18 cellular contexts compared by ENCODE assay signal in the genomic region with DNA sequence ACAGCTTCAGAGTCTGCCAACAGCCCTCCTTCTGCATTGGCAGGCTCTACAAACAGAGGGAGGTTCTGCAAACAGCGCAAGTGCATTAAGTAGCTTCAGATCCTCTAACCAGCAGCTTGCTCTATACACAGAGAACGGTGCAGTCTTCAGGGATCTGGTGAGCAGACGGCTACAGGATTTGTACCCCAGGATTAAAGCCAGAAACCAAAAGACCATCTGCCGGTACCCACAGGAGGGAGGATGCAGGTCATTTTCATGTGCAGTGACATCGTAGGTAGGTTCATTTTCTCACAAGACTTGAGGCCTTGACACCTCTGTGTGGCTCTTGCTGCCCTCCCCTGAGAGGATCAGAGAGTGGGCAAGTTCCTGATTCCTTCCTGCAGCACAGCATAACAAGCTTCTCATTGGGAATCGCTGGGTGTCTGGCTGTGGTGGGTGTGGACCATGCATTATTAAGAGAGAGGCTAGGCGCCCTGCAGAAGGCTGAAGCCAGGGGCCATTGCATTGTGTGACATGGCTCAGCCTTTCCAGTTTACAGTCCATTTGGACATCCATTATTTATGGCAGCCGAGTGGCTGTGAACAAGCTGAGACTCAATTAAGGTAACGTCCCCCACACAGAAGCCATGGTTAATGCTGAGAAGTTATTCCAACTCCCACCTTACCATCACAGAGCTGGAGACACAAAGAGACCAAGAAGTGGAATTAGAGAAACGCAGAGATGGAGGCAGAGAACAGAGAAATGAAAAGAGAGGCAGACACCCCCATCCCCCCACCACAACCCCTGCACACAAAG.
DNase-seq lines count a peak whose midpoint lies in the region; ATAC-seq, FAIRE-seq and TF ChIP-seq lines count a peak whose summit lies in the region.
"Had no signal": no experiment of that assay in that cellular context is flagged by ENCODE, and none has a peak within 500 bp of the region (broad histone marks: within the 10 kb centered on the region; RNA-seq: fewer than 3 reads in every experiment).

No MANE protein-coding gene starts in this region.

- H3K4me3 ChIP-seq in H1 (ENCODE audit: extremely low read depth in 1 of 4, insufficient read depth in 2 of 4, low read depth in 3 of 4, low read length in 4 of 4) = no peak overlapping the region
- H3K4me3 ChIP-seq: SJSA1 had no signal

- no peaks in the 10 kb centered on the region for H3K4me1 Mint-ChIP-seq in activated T-cell treated with anti-CD3 and anti-CD28 coated beads, Interleukin-2, amount 50 U/mL, for 24 hours (ENCODE audit: low read depth)
- no peaks in the 10 kb centered on the region for H3K4me1 Mint-ChIP-seq in activated T-cell treated with anti-CD3 and anti-CD28 coated beads, Interleukin-2, amount 50 U/mL, for 72 hours (ENCODE audit: low read depth)
- H3K4me1 Mint-ChIP-seq: B cell had no signal

- CTCF ChIA-PET in H1 (lab: Charles Lee; ENCODE audit: partially characterized antibody) = interaction anchor here (0.6 to 3.9 kb wide), 11 partner anchors 9 to 515 kb away, joined by 3 to 17 read pairs (median 4); no protein-coding TSS in a partner anchor
- CTCF ChIA-PET in HEK293T (lab: Yijun Ruan, JAX) = interaction anchor here (0.5 to 1.1 kb wide), 3 partner anchors 9 to 414 kb away, joined by 3 to 4 read pairs (median 3); no protein-coding TSS in a partner anchor

- H4K91ac ChIP-seq in H1 (replicated peaks; ENCODE audit: insufficient read length, low read length) = no peak overlapping the region

- H3K56ac ChIP-seq in H1 (replicated peaks; ENCODE audit: insufficient read length, low read depth, low read length) = no peak overlapping the region

- no peak overlapping the region for H4K8ac ChIP-seq in H1 (ENCODE audit: extremely low read depth, insufficient read depth, low read length)

- TF ChIP-seq EP300 in H1 (IDR thresholded peaks at IDR 0.05; ENCODE audit: borderline replicate concordance in 1 of 2, low read depth in 2 of 2, low read length in 2 of 2) = no peak

- peaks cover 10% of the 10 kb centered on the region for H3K27me3 Mint-ChIP-seq in activated T-cell treated with anti-CD3 and anti-CD28 coated beads, Interleukin-2, amount 50 U/mL, for 24 hours
- H3K27me3 Mint-ChIP-seq in activated T-cell treated with anti-CD3 and anti-CD28 coated beads, Interleukin-2, amount 50 U/mL, for 72 hours (ENCODE audit: low read depth) = peaks cover 24% of the 10 kb centered on the region

- H3K23ac ChIP-seq in H1 (ENCODE audit: insufficient read length) = no peak overlapping the region

- no peaks in the 10 kb centered on the region for H3K9me3 ChIP-seq in H1 (ENCODE audit: insufficient read depth in 2 of 2, low read depth in 1 of 2, low read length in 1 of 2)
- H3K9me3 ChIP-seq: SJSA1 had no signal

- no peak overlapping the region for H3K4me2 ChIP-seq in H1 (ENCODE audit: insufficient read depth in 1 of 2, low read depth in 2 of 2, low read length in 2 of 2)

- no peaks in the 10 kb centered on the region for H3K36me3 ChIP-seq in H1 (ENCODE audit: control insufficient read depth in 2 of 4, insufficient read depth in 4 of 4, low read length in 3 of 4)
- H3K36me3 ChIP-seq: SJSA1 had no signal

- H2BK15ac ChIP-seq in H1 (ENCODE audit: low read length) = peak overlapping the region; percentile 61; the same call in 1 of the 2 replicates

- H3K14ac ChIP-seq in H1 (ENCODE audit: insufficient read length) = no peak overlapping the region

- no peak overlapping the region for H3K4me3 Mint-ChIP-seq in activated T-cell treated with anti-CD3 and anti-CD28 coated beads, Interleukin-2, amount 50 U/mL, for 24 hours
- no peak overlapping the region for H3K4me3 Mint-ChIP-seq in activated T-cell treated with anti-CD3 and anti-CD28 coated beads, Interleukin-2, amount 50 U/mL, for 72 hours
- H3K4me3 Mint-ChIP-seq: B cell; HFFc6; T-helper 1 cell treated with Interleukin-12 subunit alpha and Interleukin-12 subunit beta and Interleukin-4 antibody, amounts not matched to agents 30 μg/mL and 1 μg/mL, for 36 hours had no signal

- H3K18ac ChIP-seq in H1 (ENCODE audit: extremely low read depth, low read length) = no peak overlapping the region

- no peak overlapping the region for H4K5ac ChIP-seq in H1 (ENCODE audit: insufficient read length, low read depth, low read length)

- no peak overlapping the region for H3K9ac ChIP-seq in H1 (replicated peaks in 1 of 4; ENCODE audit: extremely low read depth in 1 of 4, low read depth in 3 of 4, low read length in 3 of 4)

- peak overlapping the region; percentile 68; the same call in 1 of the 2 replicates for H2BK20ac ChIP-seq in H1 (ENCODE audit: low read length)

- peaks cover 1 to 20% (median 10%) of the 10 kb centered on the region in 4 experiments; a peak in 5 of 7 replicates for H3K4me1 ChIP-seq in H1 (replicated peaks in 1 of 4; ENCODE audit: control insufficient read depth in 3 of 4, insufficient read depth in 4 of 4, low read length in 3 of 4)
- H3K4me1 ChIP-seq: SJSA1 had no signal

- H2BK5ac ChIP-seq in H1 (ENCODE audit: low read depth, low read length) = no peak overlapping the region

- H3K27me3 ChIP-seq in H1 (replicated peaks in 1 of 4; ENCODE audit: control insufficient read depth in 3 of 4, extremely low read depth in 1 of 4, insufficient read depth in 3 of 4, low read length in 3 of 4) = no peaks in the 10 kb centered on the region; a peak in 1 of 7 replicates
- H3K27me3 ChIP-seq: SJSA1 had no signal

- no peaks in the 10 kb centered on the region for H3K79me1 ChIP-seq in H1 (ENCODE audit: low read depth, low read length)

- no peak overlapping the region for H3K4ac ChIP-seq in H1 (replicated peaks; ENCODE audit: insufficient read length, low read depth, low read length)

- H3K36me3 Mint-ChIP-seq in activated T-cell treated with anti-CD3 and anti-CD28 coated beads, Interleukin-2, amount 50 U/mL, for 24 hours (ENCODE audit: low read depth) = no peaks in the 10 kb centered on the region
- no peaks in the 10 kb centered on the region for H3K36me3 Mint-ChIP-seq in activated T-cell treated with anti-CD3 and anti-CD28 coated beads, Interleukin-2, amount 50 U/mL, for 72 hours (ENCODE audit: insufficient read depth in 2 of 2)

- H3K27ac ChIP-seq in H1 (ENCODE audit: low read depth, low read length) = no peak overlapping the region
- H3K27ac ChIP-seq: SJSA1 had no signal

- DNase-seq in activated T-cell treated with anti-CD3 and anti-CD28 coated beads, Interleukin-2, amount 50 U/mL, for 24 hours = peak; percentile 6
- DNase-seq in activated T-cell treated with anti-CD3 and anti-CD28 coated beads, Interleukin-2, amount 50 U/mL, for 72 hours = no peak
- DNase-seq in NCI-H82 (lab: John Stamatoyannopoulos, UW) (peak; percentile 96), H1 (ENCODE audit: low read depth in 1 of 2, low spot score in 2 of 2) (no peak), HEK293T (ENCODE audit: extremely low spot score) (no peak), DMS53 (lab: John Stamatoyannopoulos, UW) (no peak)
- no peak for DNase-seq in stimulated activated CD4-positive, alpha-beta T cell treated with anti-CD3 and anti-CD28 coated beads, Interleukin-4, amount 100 ng/mL, for 24 hours
- DNase-seq: DMS153, GF-D8, HFFc6, Karpas-422, NCI-H187, NCI-H510A treated with DMSO at 0.1 percent for 48 hours had no signal

- H2AFZ ChIP-seq in H1 (ENCODE audit: low read length) = no peak overlapping the region

- no peak for TF ChIP-seq CTCF in H1 (IDR thresholded peaks at IDR 0.05; ENCODE audit: control extremely low read depth in 1 of 3, insufficient read depth in 1 of 3, low read depth in 1 of 3, low read length in 3 of 3)

- WGBS in H1 (ENCODE audit: extremely low coverage in 1 of 2, insufficient coverage in 1 of 2, insufficient read length in 1 of 2, insufficient replicate concordance in 2 of 2, low coverage in 1 of 2, low lambda C conversion rate in 2 of 2, missing lambda C conversion rate in 1 of 2), 2 experiments = 90% methylated on average over 10 of the region's 10 CpGs; no CpG with 5 or more reads in 1 of the 2 experiments

- H3K27ac Mint-ChIP-seq in activated T-cell treated with anti-CD3 and anti-CD28 coated beads, Interleukin-2, amount 50 U/mL, for 24 hours = no peak overlapping the region
- no peak overlapping the region for H3K27ac Mint-ChIP-seq in activated T-cell treated with anti-CD3 and anti-CD28 coated beads, Interleukin-2, amount 50 U/mL, for 72 hours
- H3K27ac Mint-ChIP-seq: B cell; HFFc6; T-helper 1 cell treated with Interleukin-12 subunit alpha and Interleukin-12 subunit beta and Interleukin-4 antibody, amounts not matched to agents 30 μg/mL and 1 μg/mL, for 36 hours had no signal

- POLR2A ChIA-PET in H1 (lab: Charles Lee; ENCODE audit: partially characterized antibody) (interaction anchor here (1.5 kb wide), 1 partner anchor 10 kb away, joined by 4 read pairs; no protein-coding TSS in a partner anchor), HEK293T (lab: Yijun Ruan, JAX) (no interaction called here)

- H2BK12ac ChIP-seq in H1 (ENCODE audit: low read depth, low read length) = peak overlapping the region; percentile 46; the same call in 1 of the 2 replicates

- no peaks in the 10 kb centered on the region for H3K23me2 ChIP-seq in H1 (ENCODE audit: low read depth, low read length)

- no peak for FAIRE-seq in H1 (lab: Jason Lieb, UNC)
- FAIRE-seq: A204.1 had no signal

- no peaks in the 10 kb centered on the region for H3K79me2 ChIP-seq in H1 (ENCODE audit: control insufficient read depth in 1 of 2, insufficient read depth in 2 of 2, low read length in 2 of 2)

- no peaks in the 10 kb centered on the region for H4K20me1 ChIP-seq in H1 (replicated peaks in 1 of 2; ENCODE audit: control insufficient read depth in 1 of 2, insufficient read depth in 2 of 2, low read length in 2 of 2)

- no peak for ATAC-seq in activated T-cell treated with anti-CD3 and anti-CD28 coated beads, Interleukin-2, amount 50 U/mL, for 72 hours (replicated peaks in 1 of 2)
- ATAC-seq: Right ventricle myocardium inferior had no signal

- no peak overlapping the region for H2AK5ac ChIP-seq in H1 (ENCODE audit: low read depth, low read length)

- H2BK120ac ChIP-seq in H1 (replicated peaks; ENCODE audit: low read depth, low read length) = no peak overlapping the region

- no peak for TF ChIP-seq RAD21 in H1 (IDR thresholded peaks at IDR 0.05 in 1 of 2, conservative IDR thresholded peaks at IDR 0.05 in 1 of 2; ENCODE audit: low read depth in 2 of 2, low read length in 2 of 2)

- no peak for TF ChIP-seq POLR2A in H1 (IDR thresholded peaks at IDR 0.05; ENCODE audit: control extremely low read depth in 1 of 2, low read depth in 2 of 2, low read length in 2 of 2)

- no peaks in the 10 kb centered on the region for H3K9me3 Mint-ChIP-seq in activated T-cell treated with anti-CD3 and anti-CD28 coated beads, Interleukin-2, amount 50 U/mL, for 24 hours
- no peaks in the 10 kb centered on the region for H3K9me3 Mint-ChIP-seq in activated T-cell treated with anti-CD3 and anti-CD28 coated beads, Interleukin-2, amount 50 U/mL, for 72 hours
- H3K9me3 Mint-ChIP-seq: T-helper 1 cell treated with Interleukin-12 subunit alpha and Interleukin-12 subunit beta and Interleukin-4 antibody, amounts not matched to agents 30 μg/mL and 1 μg/mL, for 36 hours had no signal

TF ChIP-seq in H1, 55 proteins besides CTCF, POLR2A, EP300 and RAD21:
- no peak for TF ChIP-seq TCF12 (IDR thresholded peaks at IDR 0.05; ENCODE audit: low read depth, low read length)
- TF ChIP-seq EGR1 (IDR thresholded peaks at IDR 0.05; ENCODE audit: borderline replicate concordance, low read depth, low read length) = no peak

TF ChIP-seq in HEK293T, 16 proteins besides CTCF, POLR2A, EP300 and RAD21 (continues in another document):
- TF ChIP-seq FOXM1 (IDR thresholded peaks at IDR 0.05; ENCODE audit: borderline replicate concordance) (no peak), NFRKB (IDR thresholded peaks at IDR 0.05) (no peak), ELF4 (IDR thresholded peaks at IDR 0.05) (no peak)

Comparison
In these comparisons a context has a peak if more than half of its experiments do, and no peak if none do; other contexts are left out.
1. DNase-seq: peak in activated T-cell treated with anti-CD3 and anti-CD28 coated beads, Interleukin-2, amount 50 U/mL, for 24 hours (single experiment) and NCI-H82 (single experiment); none in activated T-cell treated with anti-CD3 and anti-CD28 coated beads, Interleukin-2, amount 50 U/mL, for 72 hours (0 of 2), H1 (0 of 2), HEK293T (single experiment), DMS53 (single experiment) and stimulated activated CD4-positive, alpha-beta T cell treated with anti-CD3 and anti-CD28 coated beads, Interleukin-4, amount 100 ng/mL, for 24 hours (single experiment).